In the genomic region with DNA sequence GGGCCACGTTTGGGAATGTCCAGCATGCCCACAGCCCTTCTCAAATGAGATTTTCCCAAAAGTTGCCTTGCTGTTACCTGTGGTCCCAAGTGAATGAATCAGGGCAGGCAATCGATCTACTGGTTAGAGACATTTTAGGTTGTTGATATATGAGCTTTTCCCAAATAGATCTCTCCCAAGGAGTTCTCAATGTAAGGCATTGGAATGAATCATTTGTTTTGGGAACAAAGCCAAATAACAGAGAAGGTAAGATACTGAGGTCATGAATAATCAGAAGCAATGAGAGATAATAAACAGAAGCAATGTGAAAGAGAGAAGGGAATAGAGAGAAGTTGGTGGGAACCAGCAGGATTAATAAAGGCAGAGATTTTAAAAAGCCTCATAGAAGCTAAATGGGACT, we compare ENCODE assay signal across 25 cellular contexts.
DNase-seq lines count a peak whose midpoint lies in the region; ATAC-seq and TF ChIP-seq lines count a peak whose summit lies in the region.
"Had no signal": no experiment of that assay in that cellular context is flagged by ENCODE, and none has a peak within 500 bp of the region (broad histone marks: within the 10 kb centered on the region; RNA-seq: fewer than 3 reads in every experiment).

No MANE protein-coding gene starts in this region.

- H2BK15ac ChIP-seq in IMR-90 (ENCODE audit: low read depth, low read length), result 0 out of 3 replicates have a peak overlapping the region, but pooled peaks have one; percentile 16

- no CpG with 5 or more reads among the region's 2 CpGs for WGBS in IMR-90 (ENCODE audit: extremely low coverage in 2 of 2, insufficient read length in 1 of 2), 2 experiments

- H3K79me2 ChIP-seq in ACC112 (ENCODE audit: control insufficient read depth, insufficient read depth, low read length, unreplicated experiment), result no peaks in the 10 kb centered on the region
- H3K79me2 ChIP-seq: parathyroid adenoma had no signal

- POLR2A ChIA-PET in IMR-90 (lab: Charles Lee; ENCODE audit: unreplicated experiment), result no interaction called here
- POLR2A ChIA-PET in A673 (lab: Charles Lee; ENCODE audit: low non-redundant PET), result no interaction called here

- intact Hi-C loops in IMR-90 (cut with micrococcal nuclease), result no loop called here
- intact Hi-C loops in A673 (cut with micrococcal nuclease; ENCODE audit: unreplicated experiment), result no loop called here

- H3K36me3 ChIP-seq in ACC112 (ENCODE audit: insufficient read depth, low read length), result no peaks in the 10 kb centered on the region
- no peaks in the 10 kb centered on the region for H3K36me3 ChIP-seq in IMR-90 (ENCODE audit: control insufficient read depth, insufficient read depth, low read length)
- H3K36me3 ChIP-seq in A673 (ENCODE audit: insufficient read depth, low read length, poor library complexity, severe bottlenecking), result no peaks in the 10 kb centered on the region
- H3K36me3 ChIP-seq: BE2C, heart right ventricle, spleen, transverse colon had no signal

- H3K18ac ChIP-seq in IMR-90 (ENCODE audit: low read depth, low read length), result no peak overlapping the region

- H3K9me3 ChIP-seq in IMR-90 (ENCODE audit: control insufficient read depth, insufficient read depth, low read length) (no peaks in the 10 kb centered on the region), A673 (ENCODE audit: low read depth, low read length, poor library complexity, severe bottlenecking) (no peaks in the 10 kb centered on the region)
- H3K9me3 ChIP-seq: A549, BE2C, heart right ventricle, spleen, transverse colon had no signal

- no peak overlapping the region for H4K8ac ChIP-seq in IMR-90 (ENCODE audit: low read depth in 2 of 2, low read length in 2 of 2)

- H3K4me3 ChIP-seq in ACC112 (ENCODE audit: low read depth, low read length), result 0 out of 2 replicates have a peak overlapping the region, but pooled peaks have one; percentile 0
- no peak overlapping the region for H3K4me3 ChIP-seq in IMR-90 (ENCODE audit: insufficient read depth, low read depth, low read length)
- H3K4me3 ChIP-seq in astrocyte of the spinal cord (ENCODE audit: low read depth, low read length), result no peak overlapping the region
- no peak overlapping the region for H3K4me3 ChIP-seq in fibroblast of the aortic adventitia (ENCODE audit: low read depth, low read length)
- no peak overlapping the region for H3K4me3 ChIP-seq in A673 (ENCODE audit: low read depth, low read length, poor library complexity, severe bottlenecking)
- H3K4me3 ChIP-seq: A549, heart right ventricle, SK-N-MC, spleen, transverse colon had no signal

- no peaks in the 10 kb centered on the region for H3K79me1 ChIP-seq in IMR-90 (ENCODE audit: low read depth in 1 of 2, low read length in 2 of 2)

- H4K91ac ChIP-seq in IMR-90 (ENCODE audit: insufficient read depth, low read depth, low read length), result no peak overlapping the region

- no peak overlapping the region for H2BK5ac ChIP-seq in IMR-90 (ENCODE audit: low read depth, low read length, poor library complexity, severe bottlenecking)

- H3K27me3 ChIP-seq in ACC112 (ENCODE audit: insufficient read depth, low read length) (no peaks in the 10 kb centered on the region), IMR-90 (ENCODE audit: control insufficient read depth, insufficient read depth, low read length) (no peaks in the 10 kb centered on the region), A673 (replicated peaks; ENCODE audit: insufficient read depth, low read depth, low read length, poor library complexity) (no peaks in the 10 kb centered on the region)
- H3K27me3 ChIP-seq: BE2C, heart right ventricle, spleen, transverse colon had no signal

- peak; percentile 70 for DNase-seq in IMR-90
- DNase-seq in astrocyte of the spinal cord (ENCODE audit: low read depth, low spot score), result peak; percentile 27
- DNase-seq in fibroblast of the aortic adventitia (ENCODE audit: low read depth), result peak; percentile 26
- DNase-seq in MV-4-11 (lab: John Stamatoyannopoulos, UW), result no peak
- DNase-seq in A673 (ENCODE audit: low spot score), result no peak
- DNase-seq: activated CD4-positive, alpha-beta T cell treated with anti-CD3 and anti-CD28 coated beads, Interleukin-2, amount 50 U/mL, for 48 hours; activated naive CD4-positive, alpha-beta T cell treated with anti-CD3 and anti-CD28 coated beads, Interleukin-2, amount 50 U/mL, for 16 hours; anterior cingulate cortex; BE2C; DMS153; heart right ventricle; left cardiac atrium; right cardiac atrium; spleen; stimulated activated CD4-positive, alpha-beta T cell treated with anti-CD3 and anti-CD28 coated beads, Interleukin-2, amount 100 ng/mL, for 48 hours; T-helper 17 cell; transverse colon had no signal

- H3K56ac ChIP-seq in IMR-90 (ENCODE audit: extremely low read depth, insufficient read depth, low read length), result no peak overlapping the region

- no peak overlapping the region for H3K4me2 ChIP-seq in IMR-90 (ENCODE audit: low read depth, low read length)
- H3K4me2 ChIP-seq: A549 had no signal

- no peak overlapping the region for H4K5ac ChIP-seq in IMR-90 (ENCODE audit: low read depth, low read length)

- H2AFZ ChIP-seq in ACC112 (ENCODE audit: low read length, unreplicated experiment), result no peak overlapping the region
- no peak overlapping the region for H2AFZ ChIP-seq in IMR-90 (replicated peaks; ENCODE audit: low read length, poor library complexity)
- H2AFZ ChIP-seq: parathyroid adenoma had no signal

- CTCF ChIA-PET in IMR-90 (lab: Yijun Ruan, JAX) (interaction anchor here (0.7 to 0.9 kb wide), 2 partner anchors 9 to 12 kb away, joined by 3 read pairs; no protein-coding TSS in a partner anchor), A673 (lab: Charles Lee) (no interaction called here)

- H3K4me1 ChIP-seq in ACC112 (ENCODE audit: control insufficient read depth, insufficient read depth, low read length, unreplicated experiment), result peaks cover 48% of the 10 kb centered on the region
- peaks cover 8% of the 10 kb centered on the region; the same call in 1 of the 2 replicates for H3K4me1 ChIP-seq in IMR-90 (ENCODE audit: control insufficient read depth, insufficient read depth, low read length)
- no peaks in the 10 kb centered on the region for H3K4me1 ChIP-seq in A673 (ENCODE audit: insufficient read depth, low read length, poor library complexity, severe bottlenecking)
- H3K4me1 ChIP-seq: BE2C, parathyroid adenoma, spleen, transverse colon had no signal

- H3K9me1 ChIP-seq in IMR-90 (ENCODE audit: insufficient read depth, low read length), result no peaks in the 10 kb centered on the region

- no peak overlapping the region for H3K9ac ChIP-seq in IMR-90 (ENCODE audit: low read depth, low read length)
- H3K9ac ChIP-seq: parathyroid adenoma had no signal

- H2BK120ac ChIP-seq in IMR-90 (ENCODE audit: low read depth, low read length), result peak overlapping the region; percentile 1; the same call in 1 of the 2 replicates

- no peak overlapping the region for H3K4ac ChIP-seq in IMR-90 (ENCODE audit: low read depth, low read length)

- peak; percentile 34 for ATAC-seq in IMR-90 (ENCODE audit: low read depth)
- ATAC-seq in GM21423 (IDR thresholded peaks at IDR 0.05; ENCODE audit: unreplicated experiment), result no peak
- ATAC-seq in HG02642 (IDR thresholded peaks at IDR 0.05; ENCODE audit: poor library complexity, unreplicated experiment), result no peak
- ATAC-seq: A549; activated CD4-positive, CD25-positive, alpha-beta regulatory T cell treated with anti-CD3 and anti-CD28 coated beads, Interleukin-2, amount 50 U/mL, for 24 hours; activated T-helper 17 cell treated with anti-CD3 and anti-CD28 coated beads, Interleukin-2, amount 50 U/mL, for 72 hours; heart right ventricle; right cardiac atrium; T-helper 17 cell had no signal

- BruUV-seq in IMR-90 (replicated peaks; lab: Mats Ljungman, UMichigan) (no TSS peak), A673 (replicated peaks; lab: Mats Ljungman, UMichigan) (no TSS peak)

- in situ Hi-C loops in IMR-90 (cut with MboI; ENCODE audit: low sequenced_read_pairs) (no loop called here), astrocyte of the spinal cord (cut with HindIII; ENCODE audit: low sequenced_read_pairs) (no loop called here)

- no peak overlapping the region for H2AK9ac ChIP-seq in IMR-90 (replicated peaks; ENCODE audit: low read depth, low read length, poor library complexity)

- dilution Hi-C loops in IMR-90 (cut with HindIII; ENCODE audit: low sequenced_read_pairs, unreplicated experiment), result no loop called here

- no peak overlapping the region for H2BK20ac ChIP-seq in IMR-90 (ENCODE audit: low read depth, low read length)

- TF ChIP-seq CTCF in IMR-90 (conservative IDR thresholded peaks at IDR 0.05; ENCODE audit: low read depth, low read length) (no peak), astrocyte of the spinal cord (IDR thresholded peaks at IDR 0.05; ENCODE audit: low read depth, low read length) (no peak), fibroblast of the aortic adventitia (IDR thresholded peaks at IDR 0.05; ENCODE audit: insufficient read depth, low read length) (no peak), A673 (conservative IDR thresholded peaks at IDR 0.05; ENCODE audit: low read depth, low read length) (no peak)

- H3K23ac ChIP-seq in IMR-90 (ENCODE audit: low read depth, low read length), result no peak overlapping the region

- no peak overlapping the region for H2AK5ac ChIP-seq in IMR-90 (ENCODE audit: low read depth, low read length)

- no peak for TF ChIP-seq POLR2A in IMR-90 (IDR thresholded peaks at IDR 0.05; ENCODE audit: low read depth, low read length)

- H3K14ac ChIP-seq in IMR-90 (replicated peaks; ENCODE audit: low read depth, low read length), result no peak overlapping the region

- peaks cover 3% of the 10 kb centered on the region; the same call in 1 of the 2 replicates for H4K20me1 ChIP-seq in IMR-90 (ENCODE audit: insufficient read depth, low read length)

- peak overlapping the region; percentile 16; the same call in 1 of the 2 replicates for H3K27ac ChIP-seq in ACC112 (ENCODE audit: low read depth, low read length)
- no peak overlapping the region for H3K27ac ChIP-seq in IMR-90 (ENCODE audit: insufficient read depth, low read length)
- no peak overlapping the region for H3K27ac ChIP-seq in A673 (ENCODE audit: low read depth, low read length, poor library complexity, severe bottlenecking)
- H3K27ac ChIP-seq: A549, heart right ventricle, parathyroid adenoma, SK-N-MC, spleen, transverse colon had no signal

- TF ChIP-seq RAD21 in IMR-90 (IDR thresholded peaks at IDR 0.05; ENCODE audit: low read length), result no peak

TF ChIP-seq in IMR-90, 13 proteins besides CTCF, POLR2A, EP300 and RAD21 (continues in another document):
- TF ChIP-seq RCOR1 (IDR thresholded peaks at IDR 0.05; ENCODE audit: insufficient replicate concordance, low read length) (no peak), CHD1 (IDR thresholded peaks at IDR 0.05; ENCODE audit: low read depth, low read length) (no peak), MAFK (IDR thresholded peaks at IDR 0.05; ENCODE audit: low read depth, low read length) (no peak)

Comparison
In these comparisons a context has a peak if more than half of its experiments do, and no peak if none do; other contexts are left out.
1. DNase-seq: peak in IMR-90 (single experiment), astrocyte of the spinal cord (single experiment) and fibroblast of the aortic adventitia (single experiment); none in MV-4-11 (single experiment) and A673 (single experiment).